Comparison of ENCODE assay signal across 18 cellular contexts in genomic region chr6:37237789-37238188, GRCh38. TPM values are rescaled to one million over a fixed set of nuclear protein-coding genes. Genes with fewer than 3 reads are reported as not detected.
DNase-seq lines count a peak whose midpoint lies in the region; ATAC-seq, FAIRE-seq and TF ChIP-seq lines count a peak whose summit lies in the region.
"Had no signal": no experiment of that assay in that cellular context is flagged by ENCODE, and none has a peak within 500 bp of the region (broad histone marks: within the 10 kb centered on the region; RNA-seq: fewer than 3 reads in every experiment).

No MANE protein-coding gene starts in this region.

- H3K79me2 ChIP-seq in GM23248 (ENCODE audit: insufficient read depth) (no peaks in the 10 kb centered on the region), PC-9 (ENCODE audit: low read depth) (no peaks in the 10 kb centered on the region)

- H3F3A ChIP-seq in GM23248 (ENCODE audit: insufficient read depth): peaks cover 38% of the 10 kb centered on the region
- H3F3A ChIP-seq in PC-9 (ENCODE audit: insufficient read depth, low read depth): peaks cover 32% of the 10 kb centered on the region

- FAIRE-seq in A549 (lab: Jason Lieb, UNC): no peak
- FAIRE-seq: A204.1, GM12892, GM18507 had no signal

- H3K27me3 Mint-ChIP-seq in chondrocyte (ENCODE audit: low read depth): no peaks in the 10 kb centered on the region
- H3K27me3 Mint-ChIP-seq in osteocyte (ENCODE audit: unreplicated experiment): no peaks in the 10 kb centered on the region
- H3K27me3 Mint-ChIP-seq in stimulated activated memory B cell treated with anti-CD40 and anti-IgM and Interleukin-4, amounts not matched to agents 10 μg/mL and 1 μg/mL and 100 μg/mL, for 72 hours: no peaks in the 10 kb centered on the region
- H3K27me3 Mint-ChIP-seq: CD4-positive, alpha-beta T cell had no signal

- BruUV-seq in PC-9 (replicated peaks; lab: Mats Ljungman, UMichigan): no TSS peak

- H3K27ac Mint-ChIP-seq in chondrocyte (ENCODE audit: unreplicated experiment): peak overlapping the region; percentile 59
- H3K27ac Mint-ChIP-seq in osteocyte (ENCODE audit: unreplicated experiment): peak overlapping the region; percentile 41
- no peak overlapping the region for H3K27ac Mint-ChIP-seq in stimulated activated memory B cell treated with anti-CD40 and anti-IgM and Interleukin-4, amounts not matched to agents 10 μg/mL and 1 μg/mL and 100 μg/mL, for 72 hours
- H3K27ac Mint-ChIP-seq: CD4-positive, alpha-beta T cell; H9 had no signal

- no peak overlapping the region for H2AFZ ChIP-seq in GM23248
- H2AFZ ChIP-seq in PC-9: no peak overlapping the region

- H3K4me3 Mint-ChIP-seq in chondrocyte (ENCODE audit: unreplicated experiment) (no peak overlapping the region), osteocyte (ENCODE audit: unreplicated experiment) (no peak overlapping the region)
- no peak overlapping the region for H3K4me3 Mint-ChIP-seq in stimulated activated memory B cell treated with anti-CD40 and anti-IgM and Interleukin-4, amounts not matched to agents 10 μg/mL and 1 μg/mL and 100 μg/mL, for 72 hours
- H3K4me3 Mint-ChIP-seq: CD4-positive, alpha-beta T cell; H9 had no signal

- no peak overlapping the region for H3K9ac ChIP-seq in GM23248

- H3K9me3 ChIP-seq in A549 (no peaks in the 10 kb centered on the region), GM23248 (ENCODE audit: low read depth) (no peaks in the 10 kb centered on the region), PC-9 (ENCODE audit: insufficient read depth, low read depth) (no peaks in the 10 kb centered on the region)

- POLR2A ChIA-PET in A549 (lab: Yijun Ruan, JAX): no interaction called here
- POLR2A ChIA-PET in PC-9 (lab: Charles Lee; ENCODE audit: unreplicated experiment): interaction anchor here (0.6 kb wide), 1 partner anchor 385 kb away, joined by 3 read pairs; no protein-coding TSS in a partner anchor

- no peak for ATAC-seq in A549
- ATAC-seq in stimulated activated memory B cell treated with anti-CD40 and anti-IgM and Interleukin-4, amounts not matched to agents 10 μg/mL and 1 μg/mL and 100 μg/mL, for 72 hours: no peak

- peaks cover 61% of the 10 kb centered on the region for H3K4me1 ChIP-seq in A549
- peaks cover 58% of the 10 kb centered on the region for H3K4me1 ChIP-seq in GM23248 (ENCODE audit: insufficient read depth)
- H3K4me1 ChIP-seq in PC-9 (replicated peaks; ENCODE audit: insufficient read depth): peaks cover 33% of the 10 kb centered on the region

- DNase-seq in A549 (ENCODE audit: low read depth in 1 of 2, low spot score in 1 of 2) (no peak), GM23248 (no peak), chondrocyte (ENCODE audit: low spot score) (no peak), osteocyte (ENCODE audit: extremely low spot score, unreplicated experiment) (no peak), PC-9 (no peak)
- DNase-seq: AML-193; CD4-positive, alpha-beta T cell; DMS153; DMS79; GDM1; GOT3; H9; KBM-7 had no signal

- no peaks in the 10 kb centered on the region for H3K9me2 ChIP-seq in GM23248 (ENCODE audit: insufficient read depth)
- no peaks in the 10 kb centered on the region for H3K9me2 ChIP-seq in PC-9 (ENCODE audit: insufficient read depth)

- TF ChIP-seq POLR2A in A549 (IDR thresholded peaks at IDR 0.05; ENCODE audit: low read length): no peak

- no peak for TF ChIP-seq EP300 in A549 (IDR thresholded peaks at IDR 0.05)

- H3K36me3 ChIP-seq in GM23248 (ENCODE audit: low read depth) (no peaks in the 10 kb centered on the region), PC-9 (ENCODE audit: low read depth) (no peaks in the 10 kb centered on the region)

- intact Hi-C loops in PC-9 (cut with micrococcal nuclease; ENCODE audit: unreplicated experiment): no loop called here

- H3K36me3 Mint-ChIP-seq in chondrocyte (ENCODE audit: low read depth): no peaks in the 10 kb centered on the region
- H3K36me3 Mint-ChIP-seq in osteocyte (ENCODE audit: unreplicated experiment): no peaks in the 10 kb centered on the region
- no peaks in the 10 kb centered on the region for H3K36me3 Mint-ChIP-seq in stimulated activated memory B cell treated with anti-CD40 and anti-IgM and Interleukin-4, amounts not matched to agents 10 μg/mL and 1 μg/mL and 100 μg/mL, for 72 hours

- H4K20me1 ChIP-seq in GM23248 (ENCODE audit: insufficient read depth) (no peaks in the 10 kb centered on the region), PC-9 (ENCODE audit: insufficient read depth) (no peaks in the 10 kb centered on the region)

- H3K27ac ChIP-seq in A549 (no peak overlapping the region; a peak in 1 of 6 replicates), GM23248 (peak overlapping the region; percentile 97; the same call in 1 of the 2 replicates), PC-9 (no peak overlapping the region)
- H3K27ac ChIP-seq: C4-2B had no signal

- CTCF ChIA-PET in A549 (lab: Yijun Ruan, JAX) (no interaction called here), PC-9 (lab: Charles Lee) (no interaction called here)

- in situ Hi-C loops in GM23248 (cut with MboI): no loop called here

- peaks cover 2% of the 10 kb centered on the region for H3K9me3 Mint-ChIP-seq in chondrocyte (ENCODE audit: low read depth)
- peaks cover 3% of the 10 kb centered on the region for H3K9me3 Mint-ChIP-seq in osteocyte (ENCODE audit: unreplicated experiment)
- no peaks in the 10 kb centered on the region for H3K9me3 Mint-ChIP-seq in stimulated activated memory B cell treated with anti-CD40 and anti-IgM and Interleukin-4, amounts not matched to agents 10 μg/mL and 1 μg/mL and 100 μg/mL, for 72 hours
- H3K9me3 Mint-ChIP-seq: CD4-positive, alpha-beta T cell; H9 had no signal

- H3K4me1 Mint-ChIP-seq in chondrocyte (ENCODE audit: low read depth) (peaks cover 47% of the 10 kb centered on the region), osteocyte (ENCODE audit: unreplicated experiment) (peaks cover 43% of the 10 kb centered on the region)
- peaks cover 16% of the 10 kb centered on the region for H3K4me1 Mint-ChIP-seq in stimulated activated memory B cell treated with anti-CD40 and anti-IgM and Interleukin-4, amounts not matched to agents 10 μg/mL and 1 μg/mL and 100 μg/mL, for 72 hours

- no peak for TF ChIP-seq CTCF in A549 (IDR thresholded peaks at IDR 0.05)
- TF ChIP-seq CTCF in chondrocyte (IDR thresholded peaks at IDR 0.05): no peak
- TF ChIP-seq CTCF in osteocyte (IDR thresholded peaks at IDR 0.05): no peak
- no peak for TF ChIP-seq CTCF in PC-9 (conservative IDR thresholded peaks at IDR 0.05)

- H3K4me2 ChIP-seq in A549: no peak overlapping the region
- no peak overlapping the region for H3K4me2 ChIP-seq in GM23248 (ENCODE audit: unreplicated experiment)
- no peak overlapping the region for H3K4me2 ChIP-seq in PC-9

- H3K27me3 ChIP-seq in GM23248 (replicated peaks; ENCODE audit: insufficient read depth) (no peaks in the 10 kb centered on the region), PC-9 (ENCODE audit: insufficient read depth, low read depth) (no peaks in the 10 kb centered on the region)

- TF ChIP-seq RAD21 in A549 (conservative IDR thresholded peaks at IDR 0.05 in 1 of 2, IDR thresholded peaks at IDR 0.05 in 1 of 2): no peak

- H3K4me3 ChIP-seq in A549: no peak overlapping the region
- no peak overlapping the region for H3K4me3 ChIP-seq in GM23248
- no peak overlapping the region for H3K4me3 ChIP-seq in PC-9

TF ChIP-seq in A549, 52 proteins besides CTCF, POLR2A, EP300 and RAD21:
- TF ChIP-seq MAFK (IDR thresholded peaks at IDR 0.05; ENCODE audit: partially characterized antibody) (peak; percentile 70), POLR2AphosphoS2 (conservative IDR thresholded peaks at IDR 0.05; ENCODE audit: low read length) (no peak)

RNA-seq across cellular contexts. Expression of gene TBC1D22B, which starts 19.8 kb away (rescaled TPM):
- 5.7 and 7.3 TPM in 2 replicates for polyA plus RNA-seq in A549 (2011; rRNA removed)
- 3.3 and 4.3 TPM in 2 replicates for polyA plus RNA-seq in A549 (2012; cell fraction: cytosol; rRNA removed)
- 3.4 and 5.5 TPM in 2 replicates for polyA plus RNA-seq in A549 (2012; cell fraction: nucleus; rRNA removed)
- polyA plus RNA-seq in A549 (2017; fragmentation: RNase III; extraction: RNeasy Plus Mini Kit Qiagen cat#74134 plus additional on column Dnase treatment): 5.7 to 6.6 TPM (median 6.4 TPM) in 3 replicates
- polyA minus RNA-seq in A549 (2011; rRNA and poly(A)+ RNA removed): 4.6 and 5.0 TPM in 2 replicates
- 5.0 and 12.1 TPM in 2 replicates for total RNA-seq in GM23248 (2014; rRNA removed; shearing (Covaris generic))
- polyA plus RNA-seq in GM23248 (2016; fragmentation: Nextera tagmentation; extraction: Ambion mirVana): 7.4 and 8.3 TPM in 2 replicates
- total RNA-seq in chondrocyte: 10.9 to 11.5 TPM (median 10.9 TPM) in 3 replicates
- total RNA-seq in osteocyte: 13.5 and 13.8 TPM in 2 replicates
- total RNA-seq in PC-9 (2021): 10.4 and 14.6 TPM in 2 replicates

RNA-seq across cellular contexts. Expression of gene TMEM217, which starts 20.2 kb away (rescaled TPM):
- 1.4 and 1.6 TPM in 2 replicates for polyA plus RNA-seq in A549 (2011; rRNA removed)
- 0.31 and 0.32 TPM in 2 replicates for polyA plus RNA-seq in A549 (2012; cell fraction: cytosol; rRNA removed)
- polyA plus RNA-seq in A549 (2012; cell fraction: nucleus; rRNA removed): 0.56 and 0.61 TPM in 2 replicates
- 0.59 to 1.2 TPM (median 0.93 TPM) in 3 replicates for polyA plus RNA-seq in A549 (2017; fragmentation: RNase III; extraction: RNeasy Plus Mini Kit Qiagen cat#74134 plus additional on column Dnase treatment)
- polyA minus RNA-seq in A549 (2011; rRNA and poly(A)+ RNA removed): 0.45 and 0.83 TPM in 2 replicates
- 1.2 and 4.6 TPM in 2 replicates for total RNA-seq in GM23248 (2014; rRNA removed; shearing (Covaris generic))
- polyA plus RNA-seq in GM23248 (2016; fragmentation: Nextera tagmentation; extraction: Ambion mirVana): 4.4 and 6.5 TPM in 2 replicates
- 1.8 to 4.5 TPM (median 4.0 TPM) in 3 replicates for total RNA-seq in chondrocyte
- total RNA-seq in osteocyte: 3.5 and 5.0 TPM in 2 replicates
- 4.9 and 5.3 TPM in 2 replicates for total RNA-seq in PC-9 (2021)
